Comparison of ENCODE assay signal across 8 cellular contexts in genomic region chr15:49145651-49146609, GRCh38. TPM values are rescaled to one million over a fixed set of nuclear protein-coding genes. Genes with fewer than 3 reads are reported as not detected.
DNase-seq lines count a peak whose midpoint lies in the region; ATAC-seq and TF ChIP-seq lines count a peak whose summit lies in the region.

No MANE protein-coding gene starts in this region.

- TF ChIP-seq RAD21 in liver (IDR thresholded peaks at IDR 0.05): peak; percentile 71 to 73

- intact Hi-C loops in PC-9 (cut with micrococcal nuclease; ENCODE audit: unreplicated experiment): loop anchor here (1.0 kb wide), 1 partner anchor 284 kb away; no protein-coding TSS in a partner anchor

- ATAC-seq in HG03175 (IDR thresholded peaks at IDR 0.05; ENCODE audit: unreplicated experiment) (no peak), HG03108 (IDR thresholded peaks at IDR 0.05; ENCODE audit: unreplicated experiment) (no peak)

- H3K36me3 ChIP-seq in PC-9 (ENCODE audit: low read depth): peaks cover 29% of the 10 kb centered on the region; the same call in 1 of the 2 replicates
- peaks cover 6 to 23% (median 18%) of the 10 kb centered on the region in 4 donors for H3K36me3 ChIP-seq in liver (ENCODE audit: control insufficient read depth in 4 of 4, insufficient read depth in 3 of 4, low read depth in 1 of 4, low read length in 3 of 4)

- no peaks in the 10 kb centered on the region for H3K9me2 ChIP-seq in PC-9 (ENCODE audit: insufficient read depth)

- H3F3A ChIP-seq in PC-9 (ENCODE audit: insufficient read depth, low read depth): peaks cover 15% of the 10 kb centered on the region; the same call in 1 of the 2 replicates

- no peak overlapping the region for H3K9ac ChIP-seq in liver (ENCODE audit: low read depth in 1 of 2, low read length in 2 of 2)

- H4K20me1 ChIP-seq in PC-9 (ENCODE audit: insufficient read depth): peaks cover 23% of the 10 kb centered on the region

- H3K4me1 ChIP-seq in PC-9 (replicated peaks; ENCODE audit: insufficient read depth) (peaks cover 24% of the 10 kb centered on the region), liver (ENCODE audit: control insufficient read depth in 4 of 4, insufficient read depth in 4 of 4, low read length in 3 of 4) (peaks cover 0 to 13% (median 4%) of the 10 kb centered on the region in 4 donors)

- WGBS in liver: 27% methylated on average over 3 of the region's 3 CpGs

- peaks cover 78% of the 10 kb centered on the region for H3K79me2 ChIP-seq in PC-9 (ENCODE audit: low read depth)

- DNase-seq in COR-L47 (lab: John Stamatoyannopoulos, UW) (peak; percentile 32), GM20000 (ENCODE audit: low spot score) (peak; percentile 22), PC-9 (peak; percentile 9 to 62), cerebellar cortex (ENCODE audit: low spot score) (peak; percentile 69), HuH-7.5 (ENCODE audit: low spot score) (no peak)

- H3K4me3 ChIP-seq in PC-9: peak overlapping the region; percentile 16; the same call in 1 of the 2 replicates
- no peak overlapping the region for H3K4me3 ChIP-seq in liver (ENCODE audit: low read depth in 1 of 3, low read length in 3 of 3)

- no TSS peak for BruUV-seq in PC-9 (replicated peaks; lab: Mats Ljungman, UMichigan)

- POLR2A ChIA-PET in PC-9 (lab: Charles Lee; ENCODE audit: unreplicated experiment): interaction anchor here (0.7 kb wide), 2 partner anchors 285 to 1394 kb away, joined by 6 to 7 read pairs; no protein-coding TSS in a partner anchor

- H3K27me3 ChIP-seq in PC-9 (ENCODE audit: insufficient read depth, low read depth): no peaks in the 10 kb centered on the region
- no peaks in the 10 kb centered on the region for H3K27me3 ChIP-seq in liver (ENCODE audit: control insufficient read depth in 4 of 4, insufficient read depth in 4 of 4, low read length in 3 of 4)

- peak overlapping the region; percentile 64 for H3K27ac ChIP-seq in PC-9
- H3K27ac ChIP-seq in liver (ENCODE audit: low read depth in 1 of 2, low read length in 2 of 2): no peak overlapping the region

- no peak overlapping the region for H2AFZ ChIP-seq in PC-9

- H3K4me2 ChIP-seq in PC-9: peak overlapping the region; percentile 57

- TF ChIP-seq CTCF in GM20000 (IDR thresholded peaks at IDR 0.05; ENCODE audit: extremely low read depth, missing control alignments) (peak; percentile 66), PC-9 (conservative IDR thresholded peaks at IDR 0.05) (peak; percentile 69), liver (IDR thresholded peaks at IDR 0.05; ENCODE audit: low read depth, low read length, missing input control) (peak; percentile 44)

- H3K9me3 ChIP-seq in PC-9 (ENCODE audit: insufficient read depth, low read depth) (no peaks in the 10 kb centered on the region), liver (ENCODE audit: control insufficient read depth in 4 of 4, low read length in 3 of 4) (no peaks in the 10 kb centered on the region)

- CTCF ChIA-PET in PC-9 (lab: Charles Lee): interaction anchor here (0.6 to 1.9 kb wide), 6 partner anchors 8 to 284 kb away, joined by 3 to 13 read pairs (median 4); partner anchors contain the start of gene SECISBP2L

TF ChIP-seq in liver, 16 proteins besides CTCF, POLR2A, EP300 and RAD21:
- TF ChIP-seq JUND (IDR thresholded peaks at IDR 0.05) (no peak), FOXA1 (IDR thresholded peaks at IDR 0.05) (no peak), HNF4A (conservative IDR thresholded peaks at IDR 0.05) (no peak), REST (IDR thresholded peaks at IDR 0.05) (no peak), GABPA (IDR thresholded peaks at IDR 0.05 in 1 of 2, conservative IDR thresholded peaks at IDR 0.05 in 1 of 2) (no peak), HNF4G (IDR thresholded peaks at IDR 0.05) (no peak), RXRA (IDR thresholded peaks at IDR 0.05) (no peak), FOXA2 (IDR thresholded peaks at IDR 0.05) (no peak), EGR1 (IDR thresholded peaks at IDR 0.05; ENCODE audit: low read depth in 2 of 2) (no peak), YY1 (IDR thresholded peaks at IDR 0.05) (no peak), TAF1 (conservative IDR thresholded peaks at IDR 0.05) (no peak), ZBTB33 (IDR thresholded peaks at IDR 0.05) (no peak), SP1 (IDR thresholded peaks at IDR 0.05) (no peak), NR2F2 (IDR thresholded peaks at IDR 0.05) (no peak)
- TF ChIP-seq, protein P1, sequence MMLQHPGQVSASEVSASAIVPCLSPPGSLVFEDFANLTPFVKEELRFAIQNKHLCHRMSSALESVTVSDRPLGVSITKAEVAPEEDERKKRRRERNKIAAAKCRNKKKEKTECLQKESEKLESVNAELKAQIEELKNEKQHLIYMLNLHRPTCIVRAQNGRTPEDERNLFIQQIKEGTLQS (IDR thresholded peaks at IDR 0.05): no peak
- TF ChIP-seq, protein P2, sequence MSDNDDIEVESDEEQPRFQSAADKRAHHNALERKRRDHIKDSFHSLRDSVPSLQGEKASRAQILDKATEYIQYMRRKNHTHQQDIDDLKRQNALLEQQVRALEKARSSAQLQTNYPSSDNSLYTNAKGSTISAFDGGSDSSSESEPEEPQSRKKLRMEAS (IDR thresholded peaks at IDR 0.05): no peak

RNA-seq across cellular contexts. Expression of gene COPS2, which starts 9.5 kb away (rescaled TPM):
- total RNA-seq in PC-9 (2021) (47.8 and 71.8 TPM in 2 replicates), liver (10 to 100 TPM; 27.7 to 36.0 TPM)
- polyA plus RNA-seq in liver: 10 to 100 TPM; 14.0 to 23.3 TPM

RNA-seq across cellular contexts. Expression of gene GALK2, which starts 24.1 kb away (rescaled TPM):
- 28.9 and 29.0 TPM in 2 replicates for total RNA-seq in PC-9 (2021)
- 10 to 100 TPM; 18.1 to 57.0 TPM for total RNA-seq in liver
- polyA plus RNA-seq in liver: 10 to 100 TPM; 18.5 to 30.4 TPM
